Comparison of ENCODE assay signal across 1 cellular context in the genomic region with DNA sequence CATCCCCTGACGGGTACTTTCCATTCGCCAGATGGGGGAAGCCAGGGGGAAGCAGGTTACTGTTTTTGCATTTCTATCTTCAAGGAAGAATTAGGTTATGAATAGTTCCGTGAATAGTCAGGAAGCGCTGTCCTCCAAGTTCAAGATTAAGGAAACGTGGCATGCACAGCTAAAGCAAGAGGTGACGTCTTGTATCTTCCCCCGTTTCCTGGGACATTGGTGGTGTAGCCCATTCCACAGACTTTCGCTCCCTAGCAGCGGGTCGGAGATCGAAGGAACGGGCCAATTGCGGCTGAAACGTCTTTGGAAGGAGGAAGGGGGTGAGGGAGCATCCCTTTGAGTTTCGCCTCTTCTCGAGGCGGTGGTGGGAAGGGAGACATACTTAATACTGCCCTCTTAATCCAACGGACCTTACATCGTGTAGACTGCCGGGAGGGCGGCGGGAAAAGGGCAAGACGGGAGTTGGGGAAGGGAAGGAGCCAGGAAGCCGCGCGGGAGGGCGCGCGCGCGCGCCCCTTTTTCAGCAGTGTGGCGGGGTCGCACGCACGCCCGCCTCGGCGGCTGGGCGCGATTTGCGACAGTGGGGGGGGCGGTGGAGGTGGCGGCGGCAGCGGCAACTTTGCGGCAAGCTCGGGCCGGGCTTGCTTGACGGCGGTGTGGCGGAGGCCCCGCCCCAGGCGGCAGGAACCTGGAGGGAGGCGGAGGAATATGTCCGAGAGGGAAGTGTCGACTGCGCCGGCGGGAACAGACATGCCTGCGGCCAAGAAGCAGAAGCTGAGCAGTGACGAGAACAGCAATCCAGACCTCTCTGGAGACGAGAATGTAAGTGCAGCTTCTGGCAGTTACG.
TF ChIP-seq lines count a peak whose summit lies in the region.

Gene EED (plus strand): TSS at position 232 of the 847 bp plus-strand sequence. CDS start 477 bp downstream, at position 709.

TF ChIP-seq in K562, 482 proteins besides CTCF, POLR2A, EP300 and RAD21 (continued from another document and continues in another):
- TF ChIP-seq, protein P1, sequence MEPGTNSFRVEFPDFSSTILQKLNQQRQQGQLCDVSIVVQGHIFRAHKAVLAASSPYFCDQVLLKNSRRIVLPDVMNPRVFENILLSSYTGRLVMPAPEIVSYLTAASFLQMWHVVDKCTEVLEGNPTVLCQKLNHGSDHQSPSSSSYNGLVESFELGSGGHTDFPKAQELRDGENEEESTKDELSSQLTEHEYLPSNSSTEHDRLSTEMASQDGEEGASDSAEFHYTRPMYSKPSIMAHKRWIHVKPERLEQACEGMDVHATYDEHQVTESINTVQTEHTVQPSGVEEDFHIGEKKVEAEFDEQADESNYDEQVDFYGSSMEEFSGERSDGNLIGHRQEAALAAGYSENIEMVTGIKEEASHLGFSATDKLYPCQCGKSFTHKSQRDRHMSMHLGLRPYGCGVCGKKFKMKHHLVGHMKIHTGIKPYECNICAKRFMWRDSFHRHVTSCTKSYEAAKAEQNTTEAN (CRISPR knock-in tag; IDR thresholded peaks at IDR 0.05), result no peak
- TF ChIP-seq THRAP3 (IDR thresholded peaks at IDR 0.05; ENCODE audit: borderline replicate concordance) (no peak), HEY1 (CRISPR knock-in tag; IDR thresholded peaks at IDR 0.05; ENCODE audit: borderline replicate concordance) (no peak), HDGF (IDR thresholded peaks at IDR 0.05) (no peak), HOMEZ (CRISPR knock-in tag; IDR thresholded peaks at IDR 0.05) (no peak), DLX4 (CRISPR knock-in tag; IDR thresholded peaks at IDR 0.05) (no peak), ZSCAN32 (CRISPR knock-in tag; IDR thresholded peaks at IDR 0.05) (no peak), CAMTA2 (CRISPR knock-in tag; conservative IDR thresholded peaks at IDR 0.05) (no peak), MTF1 (CRISPR knock-in tag; IDR thresholded peaks at IDR 0.05; ENCODE audit: borderline replicate concordance) (no peak), UBTF (IDR thresholded peaks at IDR 0.05; ENCODE audit: borderline replicate concordance in 1 of 2, low read depth in 2 of 2, low read length in 2 of 2) (peak in 1 of 2 experiments; percentile 49; a peak in 1 of 4 replicates), DMBX1 (CRISPR knock-in tag; IDR thresholded peaks at IDR 0.05; ENCODE audit: borderline replicate concordance) (0 out of 2 replicates have a peak, but pooled peaks have one; percentile 10), POLR2B (IDR thresholded peaks at IDR 0.05; ENCODE audit: low read depth, partially characterized antibody) (peak; percentile 88), ZNF407 (IDR thresholded peaks at IDR 0.05; ENCODE audit: low read depth) (no peak), NR0B1 (IDR thresholded peaks at IDR 0.05; ENCODE audit: partially characterized antibody) (no peak), GTF3C2 (IDR thresholded peaks at IDR 0.05; ENCODE audit: borderline replicate concordance, extremely low read depth, insufficient read length) (no peak), MCM2 (IDR thresholded peaks at IDR 0.05; ENCODE audit: low read depth) (no peak), BMI1 (IDR thresholded peaks at IDR 0.05; ENCODE audit: low read length) (no peak), BRF2 (IDR thresholded peaks at IDR 0.05; ENCODE audit: borderline replicate concordance, insufficient read depth, insufficient read length) (no peak), HLTF (IDR thresholded peaks at IDR 0.05) (no peak), FOXJ3 (CRISPR knock-in tag; IDR thresholded peaks at IDR 0.05) (no peak), RFX1 (IDR thresholded peaks at IDR 0.05) (peak; percentile 57), FOXA3 (CRISPR knock-in tag; conservative IDR thresholded peaks at IDR 0.05 in 1 of 2, IDR thresholded peaks at IDR 0.05 in 1 of 2) (no peak), PHB (CRISPR knock-in tag; IDR thresholded peaks at IDR 0.05) (no peak), PCBP1 (IDR thresholded peaks at IDR 0.05; ENCODE audit: low read depth, low read length, poor library complexity, severe bottlenecking) (peak; percentile 95), CCNT2 (IDR thresholded peaks at IDR 0.05; ENCODE audit: borderline replicate concordance, extremely low read depth, insufficient read length, low read depth, low read length) (peak; percentile 87), ZNF76 (CRISPR knock-in tag; IDR thresholded peaks at IDR 0.05; ENCODE audit: borderline replicate concordance) (no peak), ZNF175 (CRISPR knock-in tag; IDR thresholded peaks at IDR 0.05; ENCODE audit: low read depth) (no peak)
- TF ChIP-seq, protein P2, sequence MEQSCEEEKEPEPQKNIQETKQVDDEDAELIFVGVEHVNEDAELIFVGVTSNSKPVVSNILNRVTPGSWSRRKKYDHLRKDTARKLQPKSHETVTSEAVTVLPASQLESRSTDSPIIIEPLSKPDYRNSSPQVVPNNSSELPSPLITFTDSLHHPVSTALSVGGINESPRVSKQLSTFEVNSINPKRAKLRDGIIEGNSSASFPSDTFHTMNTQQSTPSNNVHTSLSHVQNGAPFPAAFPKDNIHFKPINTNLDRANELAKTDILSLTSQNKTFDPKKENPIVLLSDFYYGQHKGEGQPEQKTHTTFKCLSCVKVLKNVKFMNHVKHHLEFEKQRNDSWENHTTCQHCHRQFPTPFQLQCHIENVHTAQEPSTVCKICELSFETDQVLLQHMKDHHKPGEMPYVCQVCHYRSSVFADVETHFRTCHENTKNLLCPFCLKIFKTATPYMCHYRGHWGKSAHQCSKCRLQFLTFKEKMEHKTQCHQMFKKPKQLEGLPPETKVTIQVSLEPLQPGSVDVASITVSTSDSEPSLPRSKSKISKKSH (CRISPR knock-in tag; IDR thresholded peaks at IDR 0.05), result no peak
